ENCODE assay signal across 8 cellular contexts in genomic region chr6:35669441-35669776, GRCh38. TPM values are rescaled to one million over a fixed set of nuclear protein-coding genes. Genes with fewer than 3 reads are reported as not detected.
A peak's percentile ranks its signal among the peaks of the same experiment; 100 is the strongest.
DNase-seq lines count a peak whose midpoint lies in the region; ATAC-seq and TF ChIP-seq lines count a peak whose summit lies in the region.

No MANE protein-coding gene starts in this region.

- H3K9me3 Mint-ChIP-seq in activated T-cell treated with anti-CD3 and anti-CD28 coated beads, Interleukin-2, amount 50 U/mL, for 24 hours: no peaks in the 10 kb centered on the region
- no peaks in the 10 kb centered on the region for H3K9me3 Mint-ChIP-seq in stimulated activated memory B cell treated with anti-CD40 and anti-IgM and Interleukin-4, amounts not matched to agents 10 μg/mL and 1 μg/mL and 100 μg/mL, for 72 hours

- peak; percentile 74 for ATAC-seq in SK-N-SH treated with all-trans-retinoic acid at 6 μM for 48 hours
- ATAC-seq in stimulated activated memory B cell treated with anti-CD40 and anti-IgM and Interleukin-4, amounts not matched to agents 10 μg/mL and 1 μg/mL and 100 μg/mL, for 72 hours: no peak
- no peak for ATAC-seq in GM21528 (IDR thresholded peaks at IDR 0.05; ENCODE audit: low FRiP score, unreplicated experiment)

- H3K9me3 ChIP-seq in esophagus squamous epithelium (no peaks in the 10 kb centered on the region), BE2C (no peaks in the 10 kb centered on the region)

- H3K27me3 ChIP-seq in esophagus squamous epithelium: no peaks in the 10 kb centered on the region
- H3K27me3 ChIP-seq in BE2C: no peaks in the 10 kb centered on the region

- intact Hi-C loops in esophagus squamous epithelium (cut with DNase I): no loop called here

- peaks cover 62% of the 10 kb centered on the region for H3K4me1 Mint-ChIP-seq in activated T-cell treated with anti-CD3 and anti-CD28 coated beads, Interleukin-2, amount 50 U/mL, for 24 hours (ENCODE audit: low read depth)
- H3K4me1 Mint-ChIP-seq in stimulated activated memory B cell treated with anti-CD40 and anti-IgM and Interleukin-4, amounts not matched to agents 10 μg/mL and 1 μg/mL and 100 μg/mL, for 72 hours: peaks cover 18% of the 10 kb centered on the region

- DNase-seq in activated T-cell treated with anti-CD3 and anti-CD28 coated beads, Interleukin-2, amount 50 U/mL, for 24 hours: no peak
- no peak for DNase-seq in activated T-cell treated with anti-CD3 and anti-CD28 coated beads, Interleukin-2, amount 50 U/mL, for 1 hour
- no peak for DNase-seq in esophagus squamous epithelium (lab: John Stamatoyannopoulos, UW)
- no peak for DNase-seq in BE2C
- no peak for DNase-seq in NCI-H774 (lab: John Stamatoyannopoulos, UW)

- H3K27me3 Mint-ChIP-seq in activated T-cell treated with anti-CD3 and anti-CD28 coated beads, Interleukin-2, amount 50 U/mL, for 24 hours: no peaks in the 10 kb centered on the region
- no peaks in the 10 kb centered on the region for H3K27me3 Mint-ChIP-seq in stimulated activated memory B cell treated with anti-CD40 and anti-IgM and Interleukin-4, amounts not matched to agents 10 μg/mL and 1 μg/mL and 100 μg/mL, for 72 hours

- TF ChIP-seq POLR2A in esophagus squamous epithelium (IDR thresholded peaks at IDR 0.05): no peak

- peaks cover 0 to 95% (median 40%) of the 10 kb centered on the region in 3 donors for H3K4me1 ChIP-seq in esophagus squamous epithelium
- no peaks in the 10 kb centered on the region; the same call in 1 of the 2 replicates for H3K4me1 ChIP-seq in BE2C

- peaks cover 0 to 85% (median 0%) of the 10 kb centered on the region in 3 donors for H3K36me3 ChIP-seq in esophagus squamous epithelium
- H3K36me3 ChIP-seq in BE2C: no peaks in the 10 kb centered on the region

- peaks cover 31% of the 10 kb centered on the region for H3K36me3 Mint-ChIP-seq in activated T-cell treated with anti-CD3 and anti-CD28 coated beads, Interleukin-2, amount 50 U/mL, for 24 hours (ENCODE audit: low read depth)
- H3K36me3 Mint-ChIP-seq in stimulated activated memory B cell treated with anti-CD40 and anti-IgM and Interleukin-4, amounts not matched to agents 10 μg/mL and 1 μg/mL and 100 μg/mL, for 72 hours: no peaks in the 10 kb centered on the region

- H3K4me3 ChIP-seq in esophagus squamous epithelium (peak overlapping the region in 1 of 4 donors; percentile 22), BE2C (ENCODE audit: low read depth, low read length) (no peak overlapping the region)

- H3K27ac Mint-ChIP-seq in activated T-cell treated with anti-CD3 and anti-CD28 coated beads, Interleukin-2, amount 50 U/mL, for 24 hours: peak overlapping the region; percentile 94
- peak overlapping the region; percentile 37 for H3K27ac Mint-ChIP-seq in stimulated activated memory B cell treated with anti-CD40 and anti-IgM and Interleukin-4, amounts not matched to agents 10 μg/mL and 1 μg/mL and 100 μg/mL, for 72 hours

- H3K27ac ChIP-seq in esophagus squamous epithelium: peak overlapping the region in 3 of 4 donors; percentile 37 to 52 (median 50)

- WGBS in esophagus squamous epithelium, 2 donors: 11 to 30% methylated on average over 1 of the region's 1 CpG

- no peak for TF ChIP-seq CTCF in esophagus squamous epithelium (IDR thresholded peaks at IDR 0.05)
- no peak for TF ChIP-seq CTCF in BE2C (IDR thresholded peaks at IDR 0.05; ENCODE audit: low read depth, low read length)

- H3K4me3 Mint-ChIP-seq in activated T-cell treated with anti-CD3 and anti-CD28 coated beads, Interleukin-2, amount 50 U/mL, for 24 hours: peak overlapping the region; percentile 73
- H3K4me3 Mint-ChIP-seq in stimulated activated memory B cell treated with anti-CD40 and anti-IgM and Interleukin-4, amounts not matched to agents 10 μg/mL and 1 μg/mL and 100 μg/mL, for 72 hours: no peak overlapping the region

TF ChIP-seq in SK-N-SH treated with all-trans-retinoic acid at 6 μM for 48 hours, 23 proteins besides CTCF, POLR2A, EP300 and RAD21 (continues in another document):
- TF ChIP-seq GLIS3 (CRISPR knock-in tag; IDR thresholded peaks at IDR 0.05) (no peak), PATZ1 (CRISPR knock-in tag; IDR thresholded peaks at IDR 0.05; ENCODE audit: borderline replicate concordance) (no peak), PPARA (CRISPR knock-in tag; IDR thresholded peaks at IDR 0.05; ENCODE audit: borderline replicate concordance) (no peak), ZFP30 (CRISPR knock-in tag; IDR thresholded peaks at IDR 0.05) (no peak), TOX (CRISPR knock-in tag; IDR thresholded peaks at IDR 0.05; ENCODE audit: borderline replicate concordance) (no peak), TSHZ2 (CRISPR knock-in tag; IDR thresholded peaks at IDR 0.05) (no peak), ZNF70 (CRISPR knock-in tag; IDR thresholded peaks at IDR 0.05) (no peak), ZFP3 (CRISPR knock-in tag; IDR thresholded peaks at IDR 0.05) (no peak), ARNTL (CRISPR knock-in tag; IDR thresholded peaks at IDR 0.05; ENCODE audit: borderline replicate concordance, low read depth) (no peak), OSR1 (CRISPR knock-in tag; IDR thresholded peaks at IDR 0.05) (no peak), POU6F1 (CRISPR knock-in tag; IDR thresholded peaks at IDR 0.05; ENCODE audit: borderline replicate concordance, low read depth) (no peak), SNAI2 (CRISPR knock-in tag; IDR thresholded peaks at IDR 0.05) (no peak), ISL1 (CRISPR knock-in tag; IDR thresholded peaks at IDR 0.05) (no peak), CSDC2 (CRISPR knock-in tag; IDR thresholded peaks at IDR 0.05) (no peak), CSRNP3 (CRISPR knock-in tag; IDR thresholded peaks at IDR 0.05) (no peak), ZC3H10 (CRISPR knock-in tag; IDR thresholded peaks at IDR 0.05) (no peak)

RNA-seq across cellular contexts. Expression of gene FKBP5, which starts 19.3 kb away (rescaled TPM):
- 100 to 1,000 TPM in 2 of 4 donors, 10 to 100 TPM in 2; 65.0 to 273 (median 103) TPM for total RNA-seq in esophagus squamous epithelium
- 35.2 TPM for polyA plus RNA-seq in BE2C (2012; ENCODE audit: insufficient read depth, insufficient read length, low read depth)
